Comparison of ENCODE assay signal across 8 cellular contexts in genomic region chr9:35258665-35259474, GRCh38.
DNase-seq lines count a peak whose midpoint lies in the region; ATAC-seq, FAIRE-seq and TF ChIP-seq lines count a peak whose summit lies in the region.

No MANE protein-coding gene starts in this region.

- peak; percentile 63 for DNase-seq in DMS153 treated with DMSO at 0.1 percent for 48 hours (lab: John Stamatoyannopoulos, UW; ENCODE audit: unreplicated experiment)
- no peak for DNase-seq in DMS153 (lab: John Stamatoyannopoulos, UW)
- peak; percentile 41 for DNase-seq in NCI-H1694 (lab: John Stamatoyannopoulos, UW)
- DNase-seq in cerebellar nuclear complex (lab: John Stamatoyannopoulos, UW): peak; percentile 12 to 35
- DNase-seq in kidney: peak; percentile 85
- DNase-seq in stimulated activated CD4-positive, alpha-beta T cell treated with anti-CD3 and anti-CD28 coated beads, Interleukin-1b, Interleukin-23, amount 100 ng/mL, for 24 hours (ENCODE audit: low read depth in 4 of 4, low spot score in 1 of 4): peak in 3 of 4 experiments; percentile 6 to 11 (median 10)

- H3K9me3 ChIP-seq in kidney (ENCODE audit: control insufficient read depth in 1 of 2, low read length in 2 of 2): no peaks in the 10 kb centered on the region

- H3K4me3 ChIP-seq in kidney (ENCODE audit: low read length in 2 of 2): no peak overlapping the region

- ATAC-seq in HG03439 (IDR thresholded peaks at IDR 0.05; ENCODE audit: unreplicated experiment): no peak

- intact Hi-C loops in kidney (cut with DNase I): no loop called here

- no peaks in the 10 kb centered on the region for H3K36me3 ChIP-seq in kidney (ENCODE audit: control insufficient read depth in 1 of 2, insufficient read depth in 2 of 2, low read length in 2 of 2)

- no peak overlapping the region for H3K27ac ChIP-seq in kidney (ENCODE audit: low read depth in 2 of 2, low read length in 2 of 2)

- H3K4me1 ChIP-seq in kidney (ENCODE audit: control insufficient read depth in 1 of 2, insufficient read depth in 1 of 2, low read depth in 1 of 2, low read length in 2 of 2): peaks cover 0 to 8% of the 10 kb centered on the region in 2 donors

- peak; percentile 60 for TF ChIP-seq CTCF in kidney (IDR thresholded peaks at IDR 0.05; ENCODE audit: borderline replicate concordance, extremely low read depth, insufficient read depth)

- FAIRE-seq in TTC549 (lab: Jason Lieb, UNC): peak; percentile 88
- FAIRE-seq in kidney (lab: Jason Lieb, UNC): peak; percentile 84

- no peak overlapping the region for H3K9ac ChIP-seq in kidney (ENCODE audit: low read length in 2 of 2)
